17 cellular contexts compared by ENCODE assay signal in genomic region chr20:32839227-32839981, GRCh38. TPM values are rescaled to one million over a fixed set of nuclear protein-coding genes. Genes with fewer than 3 reads are reported as not detected.
DNase-seq lines count a peak whose midpoint lies in the region; ATAC-seq and TF ChIP-seq lines count a peak whose summit lies in the region.
"Had no signal": no experiment of that assay in that cellular context is flagged by ENCODE, and none has a peak within 500 bp of the region (broad histone marks: within the 10 kb centered on the region; RNA-seq: fewer than 3 reads in every experiment).

No MANE protein-coding gene starts in this region.

- H3K27me3 Mint-ChIP-seq in CD4-positive, alpha-beta T cell: no peaks in the 10 kb centered on the region
- H3K27me3 Mint-ChIP-seq in memory B cell (no peaks in the 10 kb centered on the region), endothelial cell (ENCODE audit: unreplicated experiment) (peaks cover 4% of the 10 kb centered on the region)

- POLR2A ChIA-PET in CD4-positive, alpha-beta T cell (lab: Charles Lee): no interaction called here

- peak overlapping the region; percentile 72 for H3K27ac Mint-ChIP-seq in CD4-positive, alpha-beta T cell
- H3K27ac Mint-ChIP-seq in memory B cell: peak overlapping the region; percentile 38
- no peak overlapping the region for H3K27ac Mint-ChIP-seq in endothelial cell (ENCODE audit: unreplicated experiment)

- intact Hi-C loops in CD4-positive, alpha-beta T cell (cut with DNase I, micrococcal nuclease): no loop called here

- CTCF ChIA-PET in CD4-positive, alpha-beta T cell (lab: Charles Lee): interaction anchor here (2.6 kb wide), 1 partner anchor 49 kb away, joined by 5 read pairs; no protein-coding TSS in a partner anchor

- no peak overlapping the region for H3K27ac ChIP-seq in CD4-positive, alpha-beta T cell (ENCODE audit: low read depth, low read length)
- H3K27ac ChIP-seq: 22Rv1, sigmoid colon had no signal

- peak; percentile 54 for DNase-seq in DMS79 (lab: John Stamatoyannopoulos, UW)
- no peak for DNase-seq in DMS79 treated with DMSO at 0.1 percent for 48 hours (lab: John Stamatoyannopoulos, UW)
- DNase-seq in CD4-positive, alpha-beta T cell: no peak
- peak; percentile 63 for DNase-seq in NCI-H524 treated with DMSO at 0.1 percent for 48 hours (lab: John Stamatoyannopoulos, UW)
- DNase-seq in memory B cell (ENCODE audit: low spot score in 2 of 2): no peak
- DNase-seq in endothelial cell (ENCODE audit: low spot score): no peak
- DNase-seq: amniotic stem cell; foreskin fibroblast; HCEC 1CT; left colon; NCI-H82; RPMI8226; sigmoid colon; stimulated activated CD4-positive, alpha-beta T cell treated with anti-CD3 and anti-CD28 coated beads, Interleukin-2, amount 100 ng/mL, for 48 hours had no signal

- no peak for ATAC-seq in CD4-positive, alpha-beta T cell (ENCODE audit: poor library complexity)
- ATAC-seq in memory B cell (ENCODE audit: low read depth) (no peak), HG03378 (IDR thresholded peaks at IDR 0.05; ENCODE audit: unreplicated experiment) (no peak), HG03095 (IDR thresholded peaks at IDR 0.05; ENCODE audit: unreplicated experiment) (no peak)
- ATAC-seq: left colon had no signal

- peaks cover 66% of the 10 kb centered on the region for H3K4me1 Mint-ChIP-seq in CD4-positive, alpha-beta T cell (ENCODE audit: low read depth)
- H3K4me1 Mint-ChIP-seq in memory B cell (peaks cover 18% of the 10 kb centered on the region), endothelial cell (ENCODE audit: unreplicated experiment) (peaks cover 6% of the 10 kb centered on the region)

- no peak overlapping the region for H3K4me3 Mint-ChIP-seq in CD4-positive, alpha-beta T cell
- H3K4me3 Mint-ChIP-seq in memory B cell (no peak overlapping the region), endothelial cell (ENCODE audit: unreplicated experiment) (no peak overlapping the region)

- no peaks in the 10 kb centered on the region for H3K9me3 ChIP-seq in CD4-positive, alpha-beta T cell (ENCODE audit: control insufficient read depth, low read length)
- H3K9me3 ChIP-seq: sigmoid colon had no signal

- no peaks in the 10 kb centered on the region for H3K27me3 ChIP-seq in CD4-positive, alpha-beta T cell (ENCODE audit: control insufficient read depth, insufficient read depth, low read length)
- H3K27me3 ChIP-seq: sigmoid colon had no signal

- no peaks in the 10 kb centered on the region for H3K9me3 Mint-ChIP-seq in CD4-positive, alpha-beta T cell
- H3K9me3 Mint-ChIP-seq in memory B cell: no peaks in the 10 kb centered on the region
- no peaks in the 10 kb centered on the region for H3K9me3 Mint-ChIP-seq in endothelial cell (ENCODE audit: unreplicated experiment)

- peaks cover 94% of the 10 kb centered on the region for H3K36me3 Mint-ChIP-seq in CD4-positive, alpha-beta T cell (ENCODE audit: low read depth)
- H3K36me3 Mint-ChIP-seq in memory B cell (peaks cover 32% of the 10 kb centered on the region), endothelial cell (ENCODE audit: low read depth, unreplicated experiment) (peaks cover 19% of the 10 kb centered on the region)

- TF ChIP-seq CTCF in CD4-positive, alpha-beta T cell (IDR thresholded peaks at IDR 0.05): no peak
- no peak for TF ChIP-seq CTCF in endothelial cell (IDR thresholded peaks at IDR 0.05; ENCODE audit: unreplicated experiment)

RNA-seq across cellular contexts. Expression of gene EFCAB8, which starts 19.3 kb away (rescaled TPM):
- total RNA-seq in CD4-positive, alpha-beta T cell: 1 to 10 TPM in 1 of 2 experiments, under 1 TPM in 1; 0.81 to 2.5 TPM
- 1.1 TPM for total RNA-seq in endothelial cell (ENCODE audit: unreplicated experiment)

RNA-seq across cellular contexts. Expression of gene MAPRE1, which starts 19.6 kb away (rescaled TPM):
- total RNA-seq in CD4-positive, alpha-beta T cell: 100 to 1,000 TPM; 130 TPM
- total RNA-seq in endothelial cell (ENCODE audit: unreplicated experiment): 131 TPM

Comparison
In these comparisons a context has a peak if more than half of its experiments do, and no peak if none do; other contexts are left out.
1. DNase-seq: peak in DMS79 (single experiment) and NCI-H524 treated with DMSO at 0.1 percent for 48 hours (single experiment); none in DMS79 treated with DMSO at 0.1 percent for 48 hours (single experiment), CD4-positive, alpha-beta T cell (0 of 10), memory B cell (0 of 2) and endothelial cell (single experiment).